18 cellular contexts compared by ENCODE assay signal in genomic region chr20:58637466-58638198, GRCh38.
"Had no signal": no experiment of that assay in that cellular context is flagged by ENCODE, and none has a peak within 500 bp of the region (broad histone marks: within the 10 kb centered on the region; RNA-seq: fewer than 3 reads in every experiment).

No MANE protein-coding gene starts in this region.

- H3K4me1 ChIP-seq: ascending aorta, lower lobe of right lung had no signal

- ATAC-seq: activated CD4-positive, alpha-beta T cell treated with anti-CD3 and anti-CD28 coated beads for 36 hours; left colon; lower lobe of right lung had no signal

- H3K36me3 Mint-ChIP-seq: WTC11 had no signal

- DNase-seq: activated CD4-positive, alpha-beta T cell treated with anti-CD3 and anti-CD28 coated beads for 36 hours; activated CD4-positive, alpha-beta T cell treated with anti-CD3 and anti-CD28 coated beads, Interleukin-2, amount 50 U/mL, for 48 hours; activated naive CD4-positive, alpha-beta T cell treated with Interleukin-2 at 50 U/mL for 16 hours; dermis blood vessel endothelial cell; left colon; lower lobe of right lung; midbrain; occipital lobe; stimulated activated CD4-positive, alpha-beta T cell treated with anti-CD3 and anti-CD28 coated beads, Interleukin-4, amount 100 ng/mL, for 1 hour; stomach had no signal

- H3K36me3 ChIP-seq: ascending aorta, lower lobe of right lung, stomach had no signal

- H2AFZ ChIP-seq: hepatocyte had no signal

- H3K27me3 ChIP-seq: ascending aorta, hepatocyte had no signal

- FAIRE-seq: bronchial epithelial cell, TTC549 had no signal

- H3K27ac Mint-ChIP-seq: activated CD4-positive, alpha-beta T cell treated with anti-CD3 and anti-CD28 coated beads for 36 hours; T-helper 2 cell treated with Interferon-gamma antibody and Interleukin-4, amounts not matched to agents 5 μg/mL and 100 μg/mL, for 36 hours had no signal

- H3K79me2 ChIP-seq: hepatocyte had no signal

- H3K27ac ChIP-seq: ascending aorta, hepatocyte, lower lobe of right lung, skin epidermis, stomach had no signal

- H3K4me2 ChIP-seq: hepatocyte had no signal

- H3K9me3 Mint-ChIP-seq: nephron; T-helper 2 cell treated with Interferon-gamma antibody and Interleukin-4, amounts not matched to agents 5 μg/mL and 100 μg/mL, for 36 hours had no signal

- H3K4me3 ChIP-seq: ascending aorta, hepatocyte, lower lobe of right lung, skin epidermis, stomach had no signal

- H3K4me3 Mint-ChIP-seq: activated CD4-positive, alpha-beta T cell treated with anti-CD3 and anti-CD28 coated beads for 36 hours; nephron; T-helper 2 cell treated with Interferon-gamma antibody and Interleukin-4, amounts not matched to agents 5 μg/mL and 100 μg/mL, for 36 hours; WTC11 had no signal
